ENCODE assay signal across 30 cellular contexts in the genomic region with DNA sequence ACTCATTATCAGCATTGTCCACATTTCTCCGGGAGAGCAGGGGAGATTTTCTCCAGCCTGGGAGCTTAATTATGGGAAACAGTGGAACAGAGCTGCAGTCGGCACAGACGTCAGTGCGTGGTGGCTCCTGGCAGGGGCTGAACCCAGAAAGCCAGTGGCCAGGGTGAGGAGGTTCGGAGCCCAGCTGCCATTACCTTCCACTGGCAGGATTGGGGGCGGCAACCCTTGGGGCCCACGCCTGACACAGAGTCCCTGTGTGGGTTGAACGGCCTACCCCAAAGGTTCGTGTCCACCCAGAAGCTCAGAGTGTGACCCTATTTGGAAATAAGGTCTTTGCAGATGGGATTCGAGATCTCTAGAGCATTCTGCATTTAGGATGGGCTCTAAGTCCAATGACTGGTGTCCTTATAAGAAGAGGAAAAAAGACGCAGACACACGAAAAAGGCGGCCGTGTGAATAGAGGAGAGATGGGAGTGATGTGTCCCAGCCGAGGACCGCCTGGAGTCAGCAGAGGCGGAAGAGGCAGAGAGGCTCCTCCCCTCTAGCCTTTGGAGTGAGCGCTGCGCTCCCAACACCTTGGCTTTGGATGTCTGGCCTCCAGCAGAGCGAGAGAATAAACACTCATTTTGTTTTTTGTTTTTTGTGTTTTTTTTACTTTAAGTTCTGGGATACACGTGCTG.
A peak's percentile ranks its signal among the peaks of the same experiment; 100 is the strongest.
DNase-seq lines count a peak whose midpoint lies in the region; ATAC-seq and TF ChIP-seq lines count a peak whose summit lies in the region.
"Had no signal": no experiment of that assay in that cellular context is flagged by ENCODE, and none has a peak within 500 bp of the region (broad histone marks: within the 10 kb centered on the region; RNA-seq: fewer than 3 reads in every experiment).

No MANE protein-coding gene starts in this region.

- H3K56ac ChIP-seq in H9 (ENCODE audit: insufficient read length, low read depth, low read length): no peak overlapping the region

- no peak overlapping the region for H3K27ac Mint-ChIP-seq in activated naive CD8-positive, alpha-beta T cell treated with anti-CD3 and anti-CD28 coated beads, Interleukin-2, amount 10 ng/mL, durations not matched to agents 7 days and 5 days
- H3K27ac Mint-ChIP-seq in activated naive CD8-positive, alpha-beta T cell treated with anti-CD3 and anti-CD28 coated beads, Interleukin-2, amount 50 U/mL, for 24 hours: no peak overlapping the region
- no peak overlapping the region for H3K27ac Mint-ChIP-seq in H9
- H3K27ac Mint-ChIP-seq: activated CD4-positive, alpha-beta T cell treated with anti-CD3 and anti-CD28 coated beads, Interleukin-2, amount 10 ng/mL, durations not matched to agents 7 days and 5 days; activated T-helper 1 cell treated with anti-CD3 and anti-CD28 coated beads, Interleukin-12 subunit alpha, Interleukin-12 subunit beta, Interleukin-2, Interleukin-4 antibody, amounts not matched to agents 30 ng/mL and 10 ng/mL and 1 ng/mL, durations not matched to agents 14 hours and 24 hours and 36 hours; CD8-positive, alpha-beta T cell; mesothelial cell of epicardium; naive thymus-derived CD4-positive, alpha-beta T cell; T-helper 2 cell treated with Interferon-gamma antibody and Interleukin-4, amounts not matched to agents 5 μg/mL and 100 μg/mL, for 36 hours had no signal

- H3K9ac ChIP-seq in H9 (ENCODE audit: extremely low read depth, insufficient read length, low read length): no peak overlapping the region

- no peak overlapping the region for H3K27ac ChIP-seq in H9 (ENCODE audit: insufficient read length, low read depth, low read length)
- no peak overlapping the region for H3K27ac ChIP-seq in left lung
- no peak overlapping the region for H3K27ac ChIP-seq in spleen
- H3K27ac ChIP-seq in testis: no peak overlapping the region
- H3K27ac ChIP-seq: A549, hepatocyte had no signal

- H3K4ac ChIP-seq in H9 (ENCODE audit: low read depth, low read length): no peak overlapping the region

- H2BK20ac ChIP-seq in H9 (ENCODE audit: low read depth, low read length, poor library complexity, severe bottlenecking): no peak overlapping the region

- TF ChIP-seq POLR2A in spleen (IDR thresholded peaks at IDR 0.05): no peak
- no peak for TF ChIP-seq POLR2A in testis (IDR thresholded peaks at IDR 0.05)

- H3K23me2 ChIP-seq in H9 (ENCODE audit: insufficient read length, low read depth, low read length, poor library complexity, severe bottlenecking): no peaks in the 10 kb centered on the region

- no peak overlapping the region for H4K5ac ChIP-seq in H9 (ENCODE audit: insufficient read length, low read depth, low read length)

- H2BK12ac ChIP-seq in H9 (ENCODE audit: insufficient read length, low read depth, low read length): no peak overlapping the region

- intact Hi-C loops in left lung (cut with DNase I) (no loop called here), spleen (cut with DNase I; ENCODE audit: low total_unique reads) (no loop called here), testis (cut with DNase I; ENCODE audit: low total_unique reads) (no loop called here)

- H2BK5ac ChIP-seq in H9 (ENCODE audit: insufficient read length, low read length): no peak overlapping the region

- no peak for ATAC-seq in activated naive CD8-positive, alpha-beta T cell treated with anti-CD3 and anti-CD28 coated beads, Interleukin-2, amount 10 ng/mL, durations not matched to agents 7 days and 5 days (ENCODE audit: low read depth)
- ATAC-seq in activated naive CD8-positive, alpha-beta T cell treated with anti-CD3 and anti-CD28 coated beads, Interleukin-2, amount 50 U/mL, for 24 hours: no peak
- no peak for ATAC-seq in left lung
- no peak for ATAC-seq in GM21515 (IDR thresholded peaks at IDR 0.05; ENCODE audit: unreplicated experiment)
- ATAC-seq: A549; CD8-positive, alpha-beta T cell; esophagus mucosa; naive thymus-derived CD4-positive, alpha-beta T cell; PC-3; right cardiac atrium had no signal

- no peak overlapping the region for H3K14ac ChIP-seq in H9 (ENCODE audit: insufficient read depth, low read length)

- POLR2A ChIA-PET in activated naive CD8-positive, alpha-beta T cell treated with anti-CD3 and anti-CD28 coated beads, Interleukin-2, amount 10 ng/mL, durations not matched to agents 7 days and 5 days (lab: Charles Lee): no interaction called here

- peaks cover 23% of the 10 kb centered on the region for H3K27me3 Mint-ChIP-seq in activated naive CD8-positive, alpha-beta T cell treated with anti-CD3 and anti-CD28 coated beads, Interleukin-2, amount 10 ng/mL, durations not matched to agents 7 days and 5 days
- peaks cover 9% of the 10 kb centered on the region for H3K27me3 Mint-ChIP-seq in activated naive CD8-positive, alpha-beta T cell treated with anti-CD3 and anti-CD28 coated beads, Interleukin-2, amount 50 U/mL, for 24 hours
- H3K27me3 Mint-ChIP-seq in H9 (ENCODE audit: low read depth): peaks cover 29% of the 10 kb centered on the region

- H2BK120ac ChIP-seq in H9 (ENCODE audit: low read depth, low read length, poor library complexity, severe bottlenecking): no peak overlapping the region

- no peaks in the 10 kb centered on the region for H3K9me3 Mint-ChIP-seq in activated naive CD8-positive, alpha-beta T cell treated with anti-CD3 and anti-CD28 coated beads, Interleukin-2, amount 10 ng/mL, durations not matched to agents 7 days and 5 days
- no peaks in the 10 kb centered on the region for H3K9me3 Mint-ChIP-seq in activated naive CD8-positive, alpha-beta T cell treated with anti-CD3 and anti-CD28 coated beads, Interleukin-2, amount 50 U/mL, for 24 hours
- no peaks in the 10 kb centered on the region; a peak in 1 of 5 replicates for H3K9me3 Mint-ChIP-seq in H9
- H3K9me3 Mint-ChIP-seq: activated CD4-positive, alpha-beta T cell treated with anti-CD3 and anti-CD28 coated beads, Interleukin-2, amount 10 ng/mL, durations not matched to agents 7 days and 5 days; activated T-helper 1 cell treated with anti-CD3 and anti-CD28 coated beads, Interleukin-12 subunit alpha, Interleukin-12 subunit beta, Interleukin-2, Interleukin-4 antibody, amounts not matched to agents 30 ng/mL and 10 ng/mL and 1 ng/mL, durations not matched to agents 14 hours and 24 hours and 36 hours; CD8-positive, alpha-beta T cell; mesothelial cell of epicardium; naive thymus-derived CD4-positive, alpha-beta T cell; T-helper 2 cell treated with Interferon-gamma antibody and Interleukin-4, amounts not matched to agents 5 μg/mL and 100 μg/mL, for 36 hours had no signal

- H2AK5ac ChIP-seq in H9 (ENCODE audit: insufficient read length, low read length): no peak overlapping the region

- H3K9me3 ChIP-seq in H9 (ENCODE audit: control insufficient read depth, low read depth, low read length) (no peaks in the 10 kb centered on the region), left lung (no peaks in the 10 kb centered on the region), spleen (no peaks in the 10 kb centered on the region), testis (no peaks in the 10 kb centered on the region)
- H3K9me3 ChIP-seq: A549 had no signal

- H4K91ac ChIP-seq in H9 (ENCODE audit: insufficient read length, low read depth, low read length): no peak overlapping the region

- H3K4me2 ChIP-seq in H9 (ENCODE audit: insufficient read depth, insufficient read length, low read length): no peak overlapping the region
- H3K4me2 ChIP-seq: A549, hepatocyte had no signal

- no CpG with 5 or more reads among the region's 21 CpGs for WGBS in H9 (ENCODE audit: extremely low coverage, insufficient read length, low lambda C conversion rate)
- 84 to 89% (median 88%) methylated on average over 17 to 21 of the region's 21 CpGs for WGBS in spleen, 5 donors
- WGBS in testis, 2 donors: 77 to 90% methylated on average over 19 to 21 of the region's 21 CpGs

- no peak overlapping the region for H4K8ac ChIP-seq in H9 (replicated peaks; ENCODE audit: insufficient read length, low read depth, low read length)

- no peak overlapping the region for H2BK15ac ChIP-seq in H9 (ENCODE audit: low read depth, low read length)

- H3K4me1 ChIP-seq in H9 (ENCODE audit: insufficient read depth, low read length) (no peaks in the 10 kb centered on the region), left lung (no peaks in the 10 kb centered on the region), spleen (no peaks in the 10 kb centered on the region), testis (no peaks in the 10 kb centered on the region)
- H3K4me1 ChIP-seq: A549 had no signal

- H3K4me1 Mint-ChIP-seq in activated naive CD8-positive, alpha-beta T cell treated with anti-CD3 and anti-CD28 coated beads, Interleukin-2, amount 10 ng/mL, durations not matched to agents 7 days and 5 days: peaks cover 1% of the 10 kb centered on the region
- H3K4me1 Mint-ChIP-seq in activated naive CD8-positive, alpha-beta T cell treated with anti-CD3 and anti-CD28 coated beads, Interleukin-2, amount 50 U/mL, for 24 hours: no peaks in the 10 kb centered on the region
- peaks cover 4% of the 10 kb centered on the region in 2 experiments for H3K4me1 Mint-ChIP-seq in H9
- H3K4me1 Mint-ChIP-seq: activated CD4-positive, alpha-beta T cell treated with anti-CD3 and anti-CD28 coated beads, Interleukin-2, amount 10 ng/mL, durations not matched to agents 7 days and 5 days; mesothelial cell of epicardium; naive thymus-derived CD4-positive, alpha-beta T cell had no signal

- peak; percentile 9 for DNase-seq in activated naive CD8-positive, alpha-beta T cell treated with anti-CD3 and anti-CD28 coated beads, Interleukin-2, amount 10 ng/mL, durations not matched to agents 7 days and 5 days
- no peak for DNase-seq in activated naive CD8-positive, alpha-beta T cell treated with anti-CD3 and anti-CD28 coated beads, Interleukin-2, amount 50 U/mL, for 24 hours
- peak; percentile 22 for DNase-seq in H9
- DNase-seq in left lung: peak; percentile 19 to 51
- peak; percentile 39 for DNase-seq in spleen
- DNase-seq in testis: no peak
- no peak for DNase-seq in HuH-7.5 (ENCODE audit: low spot score)
- DNase-seq: activated CD4-positive, alpha-beta T cell treated with anti-CD3 and anti-CD28 coated beads, Interleukin-2, amount 10 ng/mL, durations not matched to agents 7 days and 5 days; activated naive CD4-positive, alpha-beta T cell treated with anti-CD3 and anti-CD28 coated beads, Interleukin-2, amount 50 U/mL, for 16 hours; CD8-positive, alpha-beta T cell; cortex of kidney; DMS153; foreskin melanocyte; IMR-90; naive thymus-derived CD4-positive, alpha-beta T cell; NCI-H1694; NCI-H2171; NCI-H524 treated with DMSO at 0.1 percent for 48 hours; NK-92 treated with Interleukin-12 subunit alpha and Interleukin-12 subunit beta, amount 100 ng/mL, for 24 hours; PC-3; SHP77; stimulated activated naive CD4-positive, alpha-beta T cell had no signal

- H3T11ph ChIP-seq in H9 (ENCODE audit: low read length): no peak overlapping the region

- H3K4me3 Mint-ChIP-seq in activated naive CD8-positive, alpha-beta T cell treated with anti-CD3 and anti-CD28 coated beads, Interleukin-2, amount 10 ng/mL, durations not matched to agents 7 days and 5 days: no peak overlapping the region
- H3K4me3 Mint-ChIP-seq in activated naive CD8-positive, alpha-beta T cell treated with anti-CD3 and anti-CD28 coated beads, Interleukin-2, amount 50 U/mL, for 24 hours: no peak overlapping the region
- H3K4me3 Mint-ChIP-seq in H9: no peak overlapping the region
- H3K4me3 Mint-ChIP-seq: activated CD4-positive, alpha-beta T cell treated with anti-CD3 and anti-CD28 coated beads, Interleukin-2, amount 10 ng/mL, durations not matched to agents 7 days and 5 days; activated T-helper 1 cell treated with anti-CD3 and anti-CD28 coated beads, Interleukin-12 subunit alpha, Interleukin-12 subunit beta, Interleukin-2, Interleukin-4 antibody, amounts not matched to agents 30 ng/mL and 10 ng/mL and 1 ng/mL, durations not matched to agents 14 hours and 24 hours and 36 hours; CD8-positive, alpha-beta T cell; mesothelial cell of epicardium; naive thymus-derived CD4-positive, alpha-beta T cell; T-helper 2 cell treated with Interferon-gamma antibody and Interleukin-4, amounts not matched to agents 5 μg/mL and 100 μg/mL, for 36 hours had no signal

- no peaks in the 10 kb centered on the region for H3K79me1 ChIP-seq in H9 (ENCODE audit: insufficient read depth, low read depth, low read length, poor library complexity, severe bottlenecking)

- no peaks in the 10 kb centered on the region for H3K36me3 ChIP-seq in left lung
- no peaks in the 10 kb centered on the region for H3K36me3 ChIP-seq in spleen
- no peaks in the 10 kb centered on the region for H3K36me3 ChIP-seq in testis (ENCODE audit: low read depth, missing control alignments)

- no peaks in the 10 kb centered on the region for H3K36me3 Mint-ChIP-seq in activated naive CD8-positive, alpha-beta T cell treated with anti-CD3 and anti-CD28 coated beads, Interleukin-2, amount 10 ng/mL, durations not matched to agents 7 days and 5 days
- H3K36me3 Mint-ChIP-seq in activated naive CD8-positive, alpha-beta T cell treated with anti-CD3 and anti-CD28 coated beads, Interleukin-2, amount 50 U/mL, for 24 hours (ENCODE audit: low read depth): no peaks in the 10 kb centered on the region
- H3K36me3 Mint-ChIP-seq in H9 (ENCODE audit: insufficient read depth in 1 of 3, low read depth in 3 of 3): no peaks in the 10 kb centered on the region
- H3K36me3 Mint-ChIP-seq: CD8-positive, alpha-beta T cell; mesothelial cell of epicardium had no signal

- H3K4me3 ChIP-seq in left lung (no peak overlapping the region), spleen (no peak overlapping the region), testis (no peak overlapping the region)
- H3K4me3 ChIP-seq: A549, hepatocyte had no signal

- no peaks in the 10 kb centered on the region for H3K27me3 ChIP-seq in H9 (ENCODE audit: insufficient read depth, low read length)
- peaks cover 0 to 82% of the 10 kb centered on the region in 2 donors for H3K27me3 ChIP-seq in left lung
- peaks cover 0 to 71% (median 8%) of the 10 kb centered on the region in 7 donors for H3K27me3 ChIP-seq in spleen (replicated peaks in 1 of 7)
- H3K27me3 ChIP-seq in testis: no peaks in the 10 kb centered on the region
- H3K27me3 ChIP-seq: hepatocyte had no signal

- no peak overlapping the region for H3K18ac ChIP-seq in H9 (ENCODE audit: insufficient read length, low read depth, low read length)

- H4K20me1 ChIP-seq in H9 (ENCODE audit: control insufficient read depth, insufficient read depth, insufficient read length): no peaks in the 10 kb centered on the region

- no peak overlapping the region for H2AFZ ChIP-seq in H9 (ENCODE audit: low read length)
- H2AFZ ChIP-seq: hepatocyte had no signal

- no peaks in the 10 kb centered on the region for H3K79me2 ChIP-seq in H9 (ENCODE audit: insufficient read depth, low read length)
- H3K79me2 ChIP-seq: hepatocyte had no signal

- TF ChIP-seq CTCF in H9 (conservative IDR thresholded peaks at IDR 0.05) (no peak), left lung (IDR thresholded peaks at IDR 0.05) (no peak), spleen (IDR thresholded peaks at IDR 0.05 in 8 of 11, conservative IDR thresholded peaks at IDR 0.05 in 3 of 11) (no peak), testis (IDR thresholded peaks at IDR 0.05) (no peak)

- no peak overlapping the region for H3K23ac ChIP-seq in H9 (ENCODE audit: insufficient read length, low read depth, low read length)

Comparison
In these comparisons a context has a peak if more than half of its experiments do, and no peak if none do; other contexts are left out.
1. DNase-seq: peak in activated naive CD8-positive, alpha-beta T cell treated with anti-CD3 and anti-CD28 coated beads, Interleukin-2, amount 10 ng/mL, durations not matched to agents 7 days and 5 days (single experiment), H9 (single experiment), left lung (2 of 2) and spleen (single experiment); none in activated naive CD8-positive, alpha-beta T cell treated with anti-CD3 and anti-CD28 coated beads, Interleukin-2, amount 50 U/mL, for 24 hours (single experiment), testis (single experiment) and HuH-7.5 (single experiment).